16 cellular contexts compared by ENCODE assay signal in the genomic region with DNA sequence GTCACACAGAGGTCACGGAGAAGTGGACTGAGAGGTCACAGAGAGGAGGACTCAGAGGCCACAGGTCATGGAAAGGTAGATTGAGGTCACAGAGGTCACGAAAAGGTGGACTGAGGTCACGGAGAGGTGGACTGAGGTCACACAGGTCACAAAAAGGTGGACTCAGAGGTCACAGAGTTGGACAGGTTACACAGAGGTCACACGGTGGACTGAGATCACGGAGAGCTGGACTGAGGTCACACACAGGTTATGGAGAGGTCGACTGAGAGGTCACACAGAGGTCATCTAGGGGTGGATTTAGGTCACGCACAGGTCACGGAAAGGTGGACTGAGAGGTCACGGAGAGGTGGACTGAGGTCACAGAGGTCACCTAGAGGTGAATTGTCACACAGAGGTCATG. TPM values are rescaled to one million over a fixed set of nuclear protein-coding genes. Genes with fewer than 3 reads are reported as not detected.
DNase-seq lines count a peak whose midpoint lies in the region; ATAC-seq and TF ChIP-seq lines count a peak whose summit lies in the region.
"Had no signal": no experiment of that assay in that cellular context is flagged by ENCODE, and none has a peak within 500 bp of the region (broad histone marks: within the 10 kb centered on the region; RNA-seq: fewer than 3 reads in every experiment).

No MANE protein-coding gene starts in this region.

- H3K27ac Mint-ChIP-seq in mesothelial cell of epicardium (peak overlapping the region; percentile 73), neural progenitor cell (no peak overlapping the region)

- H3K4me1 Mint-ChIP-seq in mesothelial cell of epicardium (no peaks in the 10 kb centered on the region), neural progenitor cell (peaks cover 5% of the 10 kb centered on the region)

- peaks cover 4% of the 10 kb centered on the region for H3K79me2 ChIP-seq in neural progenitor cell (ENCODE audit: low read depth)

- no peak overlapping the region for H2AFZ ChIP-seq in neural progenitor cell (replicated peaks)

- peak overlapping the region in 8 of 11 experiments; percentile 11 to 56 (median 38); a peak in 11 of 22 replicates for H3K27ac ChIP-seq in BLaER1 treated with 17β-estradiol and CSF1 and Interleukin-3, amounts not matched to agents 10 nM and 100 nM
- peak overlapping the region; percentile 6 for H3K27ac ChIP-seq in angular gyrus (ENCODE audit: low read depth, low read length)
- H3K27ac ChIP-seq in neural progenitor cell = no peak overlapping the region
- H3K27ac ChIP-seq: gastrocnemius medialis, VCaP had no signal

- peaks cover 4% of the 10 kb centered on the region for H3K9me3 Mint-ChIP-seq in mesothelial cell of epicardium
- no peaks in the 10 kb centered on the region for H3K9me3 Mint-ChIP-seq in neural progenitor cell
- H3K9me3 Mint-ChIP-seq: activated naive CD8-positive, alpha-beta T cell treated with anti-CD3 and anti-CD28 coated beads, Interleukin-2, amount 10 ng/mL, durations not matched to agents 7 days and 5 days; naive thymus-derived CD4-positive, alpha-beta T cell had no signal

- peaks cover 50 to 76% (median 60%) of the 10 kb centered on the region in 11 experiments for H3K36me3 ChIP-seq in BLaER1 treated with 17β-estradiol and CSF1 and Interleukin-3, amounts not matched to agents 10 nM and 100 nM
- peaks cover 3% of the 10 kb centered on the region for H3K36me3 ChIP-seq in neural progenitor cell

- DNase-seq in EH (ENCODE audit: low read depth) (peak; percentile 7), mesothelial cell of epicardium (ENCODE audit: low spot score in 2 of 2, unreplicated experiment in 2 of 2) (no peak), NCI-H510A treated with DMSO at 0.1 percent for 48 hours (lab: John Stamatoyannopoulos, UW) (no peak), neural progenitor cell (ENCODE audit: low spot score) (no peak)
- DNase-seq: activated CD8-positive, alpha-beta memory T cell treated with anti-CD3 and anti-CD28 coated beads, Interleukin-2, amount 50 U/mL, for 48 hours; activated naive CD8-positive, alpha-beta T cell treated with anti-CD3 and anti-CD28 coated beads, Interleukin-2, amount 10 ng/mL, durations not matched to agents 7 days and 5 days; DND-41; gastrocnemius medialis; naive thymus-derived CD4-positive, alpha-beta T cell; NCI-H1694 treated with DMSO at 0.1 percent for 48 hours; NCI-H524 treated with DMSO at 0.1 percent for 48 hours; SK-N-SH had no signal

- no peak overlapping the region for H3K4me2 ChIP-seq in BLaER1 treated with 17β-estradiol and CSF1 and Interleukin-3, amounts not matched to agents 10 nM and 100 nM
- no peak overlapping the region for H3K4me2 ChIP-seq in neural progenitor cell
- H3K4me2 ChIP-seq: SK-N-SH had no signal

- peaks cover 46 to 59% (median 53%) of the 10 kb centered on the region in 10 experiments for H3K4me1 ChIP-seq in BLaER1 treated with 17β-estradiol and CSF1 and Interleukin-3, amounts not matched to agents 10 nM and 100 nM
- H3K4me1 ChIP-seq in neural progenitor cell = peaks cover 6% of the 10 kb centered on the region

- H3K4me3 Mint-ChIP-seq in mesothelial cell of epicardium (no peak overlapping the region), neural progenitor cell (no peak overlapping the region)
- H3K4me3 Mint-ChIP-seq: activated naive CD8-positive, alpha-beta T cell treated with anti-CD3 and anti-CD28 coated beads, Interleukin-2, amount 10 ng/mL, durations not matched to agents 7 days and 5 days had no signal

- TF ChIP-seq CTCF in mesothelial cell of epicardium (IDR thresholded peaks at IDR 0.05; ENCODE audit: unreplicated experiment) (no peak), neural progenitor cell (IDR thresholded peaks at IDR 0.05) (no peak)

- no peaks in the 10 kb centered on the region for H3K27me3 ChIP-seq in BLaER1 treated with 17β-estradiol and CSF1 and Interleukin-3, amounts not matched to agents 10 nM and 100 nM
- H3K27me3 ChIP-seq in neural progenitor cell = no peaks in the 10 kb centered on the region
- H3K27me3 ChIP-seq: gastrocnemius medialis had no signal

- peaks cover 0 to 27% (median 0%) of the 10 kb centered on the region in 11 experiments; a peak in 6 of 22 replicates for H4K20me1 ChIP-seq in BLaER1 treated with 17β-estradiol and CSF1 and Interleukin-3, amounts not matched to agents 10 nM and 100 nM
- H4K20me1 ChIP-seq in neural progenitor cell (ENCODE audit: low read depth) = peaks cover 37% of the 10 kb centered on the region

- H3F3A ChIP-seq in neural progenitor cell (ENCODE audit: low read depth) = no peaks in the 10 kb centered on the region

- peaks cover 0 to 12% (median 0%) of the 10 kb centered on the region in 11 experiments; a peak in 4 of 22 replicates for H3K9me3 ChIP-seq in BLaER1 treated with 17β-estradiol and CSF1 and Interleukin-3, amounts not matched to agents 10 nM and 100 nM (replicated peaks in 1 of 11)
- no peaks in the 10 kb centered on the region for H3K9me3 ChIP-seq in neural progenitor cell (ENCODE audit: low read depth)
- H3K9me3 ChIP-seq: gastrocnemius medialis, SK-N-SH had no signal

- no peak for ATAC-seq in HG02885 (IDR thresholded peaks at IDR 0.05; ENCODE audit: poor library complexity, unreplicated experiment)
- ATAC-seq: naive thymus-derived CD4-positive, alpha-beta T cell had no signal

- no peak overlapping the region; a peak in 1 of 22 replicates for H3K9ac ChIP-seq in BLaER1 treated with 17β-estradiol and CSF1 and Interleukin-3, amounts not matched to agents 10 nM and 100 nM
- no peak overlapping the region for H3K9ac ChIP-seq in neural progenitor cell
- H3K9ac ChIP-seq: SK-N-SH had no signal

- peaks cover 51% of the 10 kb centered on the region for H3K36me3 Mint-ChIP-seq in mesothelial cell of epicardium
- peaks cover 26% of the 10 kb centered on the region for H3K36me3 Mint-ChIP-seq in neural progenitor cell

- no peak overlapping the region for H3K4me3 ChIP-seq in BLaER1 treated with 17β-estradiol and CSF1 and Interleukin-3, amounts not matched to agents 10 nM and 100 nM
- H3K4me3 ChIP-seq in neural progenitor cell = no peak overlapping the region
- H3K4me3 ChIP-seq: gastrocnemius medialis had no signal

- H3K27me3 Mint-ChIP-seq in mesothelial cell of epicardium (ENCODE audit: low read depth) (no peaks in the 10 kb centered on the region), neural progenitor cell (ENCODE audit: insufficient read depth, low read depth) (peaks cover 3% of the 10 kb centered on the region)
- H3K27me3 Mint-ChIP-seq: activated naive CD8-positive, alpha-beta T cell treated with anti-CD3 and anti-CD28 coated beads, Interleukin-2, amount 10 ng/mL, durations not matched to agents 7 days and 5 days; naive thymus-derived CD4-positive, alpha-beta T cell had no signal

RNA-seq across cellular contexts. Expression of gene JPT2, which starts 27.0 kb away (rescaled TPM):
- total RNA-seq in mesothelial cell of epicardium (72.9 to 78.3 TPM (median 73.9 TPM) in 3 replicates), neural progenitor cell (ENCODE audit: low replicate concordance) (187 and 207 TPM in 2 replicates)

RNA-seq across cellular contexts. Expression of gene CRAMP1, which starts 38.9 kb away (rescaled TPM):
- total RNA-seq in mesothelial cell of epicardium = 42.5 to 44.8 TPM (median 43.2 TPM) in 3 replicates
- 11.7 and 19.5 TPM in 2 replicates for total RNA-seq in neural progenitor cell (ENCODE audit: low replicate concordance)

RNA-seq across cellular contexts. Expression of gene IFT140, which starts 39.2 kb away (rescaled TPM):
- 60.3 to 63.5 TPM (median 62.9 TPM) in 3 replicates for total RNA-seq in mesothelial cell of epicardium
- 33.8 and 64.4 TPM in 2 replicates for total RNA-seq in neural progenitor cell (ENCODE audit: low replicate concordance)

RNA-seq across cellular contexts. Expression of gene MAPK8IP3, which starts 54.9 kb away (rescaled TPM):
- total RNA-seq in mesothelial cell of epicardium = 162 to 182 TPM (median 162 TPM) in 3 replicates
- 28.5 and 71.3 TPM in 2 replicates for total RNA-seq in neural progenitor cell (ENCODE audit: low replicate concordance)
